19 cellular contexts compared by ENCODE assay signal in genomic region chr6:12593720-12594540, GRCh38.
DNase-seq lines count a peak whose midpoint lies in the region; ATAC-seq, FAIRE-seq and TF ChIP-seq lines count a peak whose summit lies in the region.
"Had no signal": no experiment of that assay in that cellular context is flagged by ENCODE, and none has a peak within 500 bp of the region (broad histone marks: within the 10 kb centered on the region; RNA-seq: fewer than 3 reads in every experiment).

No MANE protein-coding gene starts in this region.

- no peak for TF ChIP-seq CTCF in DOHH2 (IDR thresholded peaks at IDR 0.05; ENCODE audit: low read depth, low read length, poor library complexity, severe bottlenecking)
- TF ChIP-seq CTCF in K562 (IDR thresholded peaks at IDR 0.05 in 2 of 3, conservative IDR thresholded peaks at IDR 0.05 in 1 of 3; ENCODE audit: insufficient read depth in 2 of 3, low read depth in 1 of 3, low read length in 3 of 3): no peak
- TF ChIP-seq CTCF in GM13977 (IDR thresholded peaks at IDR 0.05; ENCODE audit: extremely low read depth, insufficient read depth, missing control alignments): no peak

- no peaks in the 10 kb centered on the region for H3K9me2 ChIP-seq in DOHH2 (replicated peaks; ENCODE audit: control insufficient read depth, low read length)

- TF ChIP-seq POLR2A in K562 (conservative IDR thresholded peaks at IDR 0.05): no peak

- peaks cover 59% of the 10 kb centered on the region for H3K4me1 ChIP-seq in DOHH2 (ENCODE audit: control insufficient read depth, low read length)
- no peaks in the 10 kb centered on the region for H3K4me1 ChIP-seq in K562 (replicated peaks in 1 of 2; ENCODE audit: control insufficient read depth in 2 of 2, insufficient read depth in 2 of 2, low read length in 2 of 2)

- peak; percentile 4 for ATAC-seq in HG02759 (IDR thresholded peaks at IDR 0.05; ENCODE audit: unreplicated experiment)
- ATAC-seq in K562: peak; percentile 87
- no peak for ATAC-seq in HG02870 (IDR thresholded peaks at IDR 0.05; ENCODE audit: unreplicated experiment)
- ATAC-seq: activated T-cell treated with anti-CD3 and anti-CD28 coated beads, Interleukin-2, amount 50 U/mL, for 4 hours; naive thymus-derived CD4-positive, alpha-beta T cell; PC-3 had no signal

- H3K27me3 ChIP-seq in DOHH2 (ENCODE audit: control insufficient read depth, low read length) (no peaks in the 10 kb centered on the region), K562 (ENCODE audit: control insufficient read depth in 2 of 2, insufficient read depth in 2 of 2, low read length in 2 of 2) (no peaks in the 10 kb centered on the region)
- H3K27me3 ChIP-seq: BE2C had no signal

- H3K27ac ChIP-seq in DOHH2 (ENCODE audit: low read depth, low read length) (peak overlapping the region; percentile 75), K562 (ENCODE audit: extremely low read depth, low read depth, low read length) (no peak overlapping the region)

- WGBS in K562 (ENCODE audit: insufficient coverage, low coverage, missing lambda C conversion rate): 3% methylated on average over 12 of the region's 12 CpGs

- no TSS peak for BruUV-seq in K562 (replicated peaks; lab: Mats Ljungman, UMichigan)

- H3F3A ChIP-seq in DOHH2 (ENCODE audit: control insufficient read depth, insufficient read depth): 0 out of 2 replicates have a peak, but pooled peaks cover 5% of the 10 kb centered on the region

- no peaks in the 10 kb centered on the region for H3K9me3 ChIP-seq in DOHH2 (ENCODE audit: control insufficient read depth, insufficient read depth, low read length)
- no peaks in the 10 kb centered on the region for H3K9me3 ChIP-seq in K562 (replicated peaks; ENCODE audit: control insufficient read depth, insufficient read depth, low read depth, low read length)
- H3K9me3 ChIP-seq: BE2C had no signal

- POLR2A ChIA-PET in K562 (lab: Yijun Ruan, JAX): interaction anchor here (0.6 to 0.7 kb wide), 2 partner anchors 43 to 794 kb away, joined by 3 read pairs; no protein-coding TSS in a partner anchor

- peak overlapping the region; percentile 77 for H2AFZ ChIP-seq in K562 (ENCODE audit: low read depth, low read length)

- H4K20me1 ChIP-seq in DOHH2 (ENCODE audit: control insufficient read depth, insufficient read depth, low read depth, low read length) (no peaks in the 10 kb centered on the region), K562 (replicated peaks; ENCODE audit: control insufficient read depth, insufficient read depth, low read length) (no peaks in the 10 kb centered on the region)

- H3K36me3 ChIP-seq in DOHH2 (ENCODE audit: control insufficient read depth, low read length) (no peaks in the 10 kb centered on the region), K562 (ENCODE audit: control insufficient read depth, insufficient read depth, low read length) (no peaks in the 10 kb centered on the region)
- H3K36me3 ChIP-seq: BE2C had no signal

- peak overlapping the region; percentile 56 for H3K4me3 ChIP-seq in DOHH2 (ENCODE audit: low read length)
- H3K4me3 ChIP-seq in K562: no peak overlapping the region

- in situ Hi-C loops in K562 (cut with MboI) (no loop called here), GM13977 (cut with MboI; ENCODE audit: low pct_unique_long_range_greater_than_20kb, low sequenced_read_pairs, unreplicated experiment) (loop anchor here (10.0 to 25.0 kb wide), 2 partner anchors 299 to 932 kb away; partner anchors contain the start of gene EDN1)

- H3K4me2 ChIP-seq in DOHH2 (ENCODE audit: low read length) (peak overlapping the region; percentile 73), K562 (ENCODE audit: insufficient read depth, low read length) (peak overlapping the region; percentile 68)

- no peak for TF ChIP-seq RAD21 in K562 (CRISPR knock-in tag; conservative IDR thresholded peaks at IDR 0.05 in 1 of 2, IDR thresholded peaks at IDR 0.05 in 1 of 2)

- H3K9me1 ChIP-seq in K562 (ENCODE audit: control insufficient read depth, insufficient read depth, low read length): no peaks in the 10 kb centered on the region

- CTCF ChIA-PET in K562 (lab: Yijun Ruan, JAX; ENCODE audit: low intra/inter-chr PET ratio): no interaction called here

- no peak for TF ChIP-seq EP300 in K562 (IDR thresholded peaks at IDR 0.05; ENCODE audit: low read length)

- DNase-seq in K562 (ENCODE audit: extremely low read depth in 1 of 4, low spot score in 3 of 4) (peak; percentile 18 to 53 (median 38)), mucosa of gallbladder (ENCODE audit: low spot score) (peak; percentile 46), GM13977 (ENCODE audit: low spot score) (no peak), NCI-H1436 treated with DMSO at 0.1 percent for 48 hours (lab: John Stamatoyannopoulos, UW) (no peak)
- DNase-seq in stimulated activated CD4-positive, alpha-beta T cell treated with anti-CD3 and anti-CD28 coated beads, Interleukin-4, amount 100 ng/mL, for 1 hour: no peak
- DNase-seq: activated CD4-positive, alpha-beta T cell treated with anti-CD3 and anti-CD28 coated beads for 48 hours; activated naive CD8-positive, alpha-beta T cell treated with anti-CD3 and anti-CD28 coated beads, Interleukin-2, amount 10 ng/mL, durations not matched to agents 7 days and 5 days; activated T-cell treated with anti-CD3 and anti-CD28 coated beads, Interleukin-2, amount 50 U/mL, for 4 hours; BE2C; EL; head of caudate nucleus; left cardiac atrium; naive thymus-derived CD4-positive, alpha-beta T cell; PC-3; stimulated activated CD4-positive, alpha-beta T cell treated with anti-CD3 and anti-CD28 coated beads, Interleukin-2, amount 100 ng/mL, for 24 hours had no signal

- H3K9ac ChIP-seq in K562 (ENCODE audit: insufficient read depth in 1 of 2, low read depth in 2 of 2, low read length in 2 of 2): no peak overlapping the region

- H3K79me2 ChIP-seq in DOHH2 (ENCODE audit: control insufficient read depth, low read length) (no peaks in the 10 kb centered on the region), K562 (ENCODE audit: control insufficient read depth, insufficient read depth, low read length) (no peaks in the 10 kb centered on the region)

- peak; percentile 63 for FAIRE-seq in K562 (lab: Jason Lieb, UNC)
- FAIRE-seq: H54 had no signal

- intact Hi-C loops in K562 (cut with micrococcal nuclease): no loop called here

TF ChIP-seq in K562, 482 proteins besides CTCF, POLR2A, EP300 and RAD21 (continues in another document):
- TF ChIP-seq L3MBTL2 (IDR thresholded peaks at IDR 0.05) (0 out of 2 replicates have a peak, but pooled peaks have one; percentile 8), NR2C1 (IDR thresholded peaks at IDR 0.05) (0 out of 2 replicates have a peak, but pooled peaks have one; percentile 18), NR2C1 (tag; IDR thresholded peaks at IDR 0.05) (no peak), CREBBP (IDR thresholded peaks at IDR 0.05; ENCODE audit: low read depth, low read length) (no peak), FOXA1 (IDR thresholded peaks at IDR 0.05; ENCODE audit: borderline replicate concordance) (no peak), ARID4B (CRISPR knock-in tag; IDR thresholded peaks at IDR 0.05) (no peak)

Comparison
In these comparisons a context has a peak if more than half of its experiments do, and no peak if none do; other contexts are left out.
1. DNase-seq: peak in K562 (4 of 4) and mucosa of gallbladder (single experiment); none in GM13977 (single experiment), stimulated activated CD4-positive, alpha-beta T cell treated with anti-CD3 and anti-CD28 coated beads, Interleukin-4, amount 100 ng/mL, for 1 hour (single experiment) and NCI-H1436 treated with DMSO at 0.1 percent for 48 hours (single experiment).